ENCODE assay signal across 8 cellular contexts in the genomic region with DNA sequence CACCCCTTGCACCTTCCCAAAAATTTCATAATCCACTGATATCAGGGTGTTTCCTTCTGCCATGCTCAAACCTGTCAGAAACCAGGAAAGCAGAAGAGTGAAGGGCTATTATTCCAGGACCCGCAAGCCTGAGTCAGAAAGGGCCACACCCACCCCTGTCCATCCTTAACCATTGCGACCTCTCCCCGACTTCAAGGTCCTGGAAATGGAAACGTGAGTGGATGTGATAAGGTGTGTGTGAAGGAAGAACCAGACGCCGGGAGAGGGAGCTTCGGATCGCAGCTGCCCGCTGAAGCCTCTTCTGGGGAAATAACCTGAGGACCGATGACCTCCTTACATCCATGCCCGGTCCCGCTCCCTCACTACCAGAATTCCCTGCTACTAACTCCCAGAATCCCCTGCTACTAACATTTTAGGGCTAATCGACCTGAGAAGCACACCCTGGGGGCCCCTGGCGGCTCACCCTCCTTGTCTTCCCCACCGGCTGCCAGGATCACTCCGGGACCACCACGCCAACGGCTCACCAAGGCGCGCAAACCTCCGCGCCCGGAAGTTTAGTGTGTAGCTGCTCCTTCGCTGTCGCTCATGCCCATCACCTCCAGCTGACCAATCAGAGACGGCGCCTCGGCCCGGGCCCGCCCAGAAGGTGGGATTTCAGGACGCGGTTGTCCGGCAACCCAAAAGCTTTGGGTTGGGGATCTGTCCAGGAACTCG. TPM values are rescaled to one million over a fixed set of nuclear protein-coding genes. Genes with fewer than 3 reads are reported as not detected.
A peak's percentile ranks its signal among the peaks of the same experiment; 100 is the strongest.
DNase-seq lines count a peak whose midpoint lies in the region; ATAC-seq, FAIRE-seq and TF ChIP-seq lines count a peak whose summit lies in the region.

ACYP1 (minus strand) TSS at position 534 of the 714 bp plus-strand sequence; CDS start at position 63, 471 bp downstream.

- TF ChIP-seq CTCF in GM06990 (IDR thresholded peaks at IDR 0.05; ENCODE audit: insufficient read depth, low read length, poor library complexity, severe bottlenecking) (no peak), NB4 (IDR thresholded peaks at IDR 0.05; ENCODE audit: low read depth, low read length) (no peak), suprapubic skin (IDR thresholded peaks at IDR 0.05) (no peak)

- H3K36me3 ChIP-seq in GM06990 (ENCODE audit: control insufficient read depth, insufficient read depth, low read length): no peaks in the 10 kb centered on the region
- no peaks in the 10 kb centered on the region for H3K36me3 ChIP-seq in suprapubic skin

- TF ChIP-seq POLR2A in NB4 (IDR thresholded peaks at IDR 0.05; ENCODE audit: extremely low read depth, insufficient read length) (peak; percentile 80), suprapubic skin (IDR thresholded peaks at IDR 0.05) (peak in 1 of 2 donors; percentile 21)

- peak within 1 kb of the TSS; percentile 82 for H3K4me3 ChIP-seq in GM06990 (replicated peaks; ENCODE audit: low read depth, low read length)
- peak within 1 kb of the TSS; percentile 81 for H3K4me3 ChIP-seq in NB4 (ENCODE audit: low read depth, low read length)
- peak within 1 kb of the TSS; percentile 87 for H3K4me3 ChIP-seq in suprapubic skin

- ATAC-seq in HG02571 (IDR thresholded peaks at IDR 0.05; ENCODE audit: unreplicated experiment): peak; percentile 96

- CTCF ChIA-PET in activated naive CD4-positive, alpha-beta T cell treated with anti-CD3 and anti-CD28 coated beads for 36 hours (lab: Charles Lee): interaction anchor here (0.6 to 2.7 kb wide), 6 partner anchors 25 to 234 kb away, joined by 3 to 14 read pairs (median 6); no protein-coding TSS in a partner anchor

- no peaks in the 10 kb centered on the region for H3K9me3 Mint-ChIP-seq in activated naive CD4-positive, alpha-beta T cell treated with anti-CD3 and anti-CD28 coated beads for 36 hours

- DNase-seq in GM06990 (ENCODE audit: extremely low read depth, insufficient read length) (peak; percentile 94), NB4 (ENCODE audit: low read depth) (peak; percentile 92), SK-N-DZ (ENCODE audit: low spot score) (peak; percentile 92), frontal cortex (ENCODE audit: low spot score in 2 of 2) (peak; percentile 76 to 84), nucleus accumbens (lab: John Stamatoyannopoulos, UW) (peak; percentile 24 to 95 (median 84)), suprapubic skin (ENCODE audit: low spot score in 2 of 2) (peak; percentile 96 to 97)
- peak; percentile 96 for DNase-seq in activated naive CD4-positive, alpha-beta T cell treated with anti-CD3 and anti-CD28 coated beads for 36 hours

- no peaks in the 10 kb centered on the region for H3K9me3 ChIP-seq in suprapubic skin

- H3K4me3 Mint-ChIP-seq in activated naive CD4-positive, alpha-beta T cell treated with anti-CD3 and anti-CD28 coated beads for 36 hours: peak within 1 kb of the TSS; percentile 99

- intact Hi-C loops in activated naive CD4-positive, alpha-beta T cell treated with anti-CD3 and anti-CD28 coated beads for 36 hours (cut with micrococcal nuclease): loop anchor here (1.0 to 5.0 kb wide), 4 partner anchors 12 to 364 kb away; partner anchors contain the start of genes EIF2B2, JDP2 and MLH3

- TF ChIP-seq EP300 in suprapubic skin (IDR thresholded peaks at IDR 0.05): no peak

- no peak for FAIRE-seq in frontal cortex (lab: Jason Lieb, UNC)

- H3K4me1 Mint-ChIP-seq in activated naive CD4-positive, alpha-beta T cell treated with anti-CD3 and anti-CD28 coated beads for 36 hours (ENCODE audit: low read depth): peaks cover 23% of the 10 kb centered on the region

- H3K27me3 ChIP-seq in GM06990 (replicated peaks; ENCODE audit: control insufficient read depth, insufficient read depth, low read length): no peaks in the 10 kb centered on the region
- H3K27me3 ChIP-seq in suprapubic skin: no peaks in the 10 kb centered on the region

- H3K27ac Mint-ChIP-seq in activated naive CD4-positive, alpha-beta T cell treated with anti-CD3 and anti-CD28 coated beads for 36 hours: peak within 1 kb of the TSS; percentile 94

- H3K4me1 ChIP-seq in suprapubic skin: peaks cover 36% of the 10 kb centered on the region

- H3K27me3 Mint-ChIP-seq in activated naive CD4-positive, alpha-beta T cell treated with anti-CD3 and anti-CD28 coated beads for 36 hours (ENCODE audit: low read depth): no peaks in the 10 kb centered on the region

- peak within 1 kb of the TSS; percentile 91 for H3K27ac ChIP-seq in suprapubic skin

- H3K36me3 Mint-ChIP-seq in activated naive CD4-positive, alpha-beta T cell treated with anti-CD3 and anti-CD28 coated beads for 36 hours (ENCODE audit: low read depth): peaks cover 28% of the 10 kb centered on the region

- WGBS in suprapubic skin: 1% methylated on average over 18 of the region's 34 CpGs

RNA-seq across cellular contexts. Expression of gene ACYP1, which starts in this region (rescaled TPM):
- polyA plus RNA-seq in SK-N-DZ (2014; cell fraction: cytosol; rRNA removed): 58.8 and 64.3 TPM in 2 replicates
- 64.1 and 95.6 TPM in 2 replicates for polyA plus RNA-seq in SK-N-DZ (2014; cell fraction: nucleus; rRNA removed)
- 10 to 100 TPM; 46.3 to 50.5 TPM for total RNA-seq in activated naive CD4-positive, alpha-beta T cell treated with anti-CD3 and anti-CD28 coated beads for 36 hours
- total RNA-seq in frontal cortex (17.9 TPM), suprapubic skin (10 to 100 TPM; 19.2 to 40.6 (median 23.0) TPM)

Comparison
In these comparisons a context has a peak if more than half of its experiments do, and no peak if none do; other contexts are left out.
1. Peak in every context shown above with its lines: DNase-seq, ATAC-seq, H3K4me3 ChIP-seq and H3K27ac ChIP-seq.